Comparison of ENCODE assay signal across 21 cellular contexts in genomic region chrX:154991476-154991875, GRCh38. TPM values are rescaled to one million over a fixed set of nuclear protein-coding genes. Genes with fewer than 3 reads are reported as not detected.
DNase-seq lines count a peak whose midpoint lies in the region; ATAC-seq, FAIRE-seq and TF ChIP-seq lines count a peak whose summit lies in the region.
"Had no signal": no experiment of that assay in that cellular context is flagged by ENCODE, and none has a peak within 500 bp of the region (broad histone marks: within the 10 kb centered on the region; RNA-seq: fewer than 3 reads in every experiment).

No MANE protein-coding gene starts in this region.

- H3K4me2 ChIP-seq in astrocyte (ENCODE audit: low read length) = no peak overlapping the region

- H3K4me3 ChIP-seq in GM12865 (ENCODE audit: low read depth, low read length) (no peak overlapping the region), astrocyte (ENCODE audit: insufficient read depth, low read depth, low read length) (no peak overlapping the region)

- peaks cover 18% of the 10 kb centered on the region for H3K4me1 Mint-ChIP-seq in activated CD8-positive, alpha-beta T cell treated with anti-CD3 and anti-CD28 coated beads for 36 hours (ENCODE audit: low read depth)
- no peaks in the 10 kb centered on the region for H3K4me1 Mint-ChIP-seq in activated CD8-positive, alpha-beta T cell treated with anti-CD3 and anti-CD28 coated beads, Interleukin-2, amount 10 ng/mL, durations not matched to agents 7 days and 5 days (ENCODE audit: low read depth)
- no peaks in the 10 kb centered on the region for H3K4me1 Mint-ChIP-seq in astrocyte (ENCODE audit: low read depth, unreplicated experiment)
- H3K4me1 Mint-ChIP-seq in stimulated activated naive CD8-positive, alpha-beta T cell treated with anti-CD3 and anti-CD28 coated beads, Interleukin-15, Interleukin-2, amounts not matched to agents 100 ng/mL and 50 ng/mL, for 24 hours (ENCODE audit: low read depth) = peaks cover 22% of the 10 kb centered on the region

- peaks cover 3% of the 10 kb centered on the region for H3K27me3 Mint-ChIP-seq in activated CD8-positive, alpha-beta T cell treated with anti-CD3 and anti-CD28 coated beads for 36 hours
- H3K27me3 Mint-ChIP-seq in activated CD8-positive, alpha-beta T cell treated with anti-CD3 and anti-CD28 coated beads, Interleukin-2, amount 10 ng/mL, durations not matched to agents 7 days and 5 days (ENCODE audit: low read depth) = peaks cover 4% of the 10 kb centered on the region
- H3K27me3 Mint-ChIP-seq in astrocyte (ENCODE audit: low read depth, unreplicated experiment) = no peaks in the 10 kb centered on the region
- no peaks in the 10 kb centered on the region for H3K27me3 Mint-ChIP-seq in stimulated activated naive CD8-positive, alpha-beta T cell treated with anti-CD3 and anti-CD28 coated beads, Interleukin-15, Interleukin-2, amounts not matched to agents 100 ng/mL and 50 ng/mL, for 24 hours

- H3K4me1 ChIP-seq in astrocyte (ENCODE audit: insufficient read depth, low read length) = no peaks in the 10 kb centered on the region

- no peak overlapping the region for H2AFZ ChIP-seq in astrocyte (ENCODE audit: low read depth, low read length)

- no peaks in the 10 kb centered on the region for H3K79me2 ChIP-seq in astrocyte (ENCODE audit: insufficient read depth, low read length)

- TF ChIP-seq CTCF in activated CD8-positive, alpha-beta T cell treated with anti-CD3 and anti-CD28 coated beads for 36 hours (IDR thresholded peaks at IDR 0.05) = no peak
- no peak for TF ChIP-seq CTCF in GM12865 (IDR thresholded peaks at IDR 0.05; ENCODE audit: insufficient read depth, low read depth, low read length, missing control alignments)
- TF ChIP-seq CTCF in astrocyte (IDR thresholded peaks at IDR 0.05; ENCODE audit: insufficient read depth, low read depth, low read length) = no peak

- intact Hi-C loops in activated CD8-positive, alpha-beta T cell treated with anti-CD3 and anti-CD28 coated beads for 36 hours (cut with micrococcal nuclease) = no loop called here

- no peaks in the 10 kb centered on the region for H4K20me1 ChIP-seq in astrocyte (ENCODE audit: insufficient read depth, low read length)

- no peak overlapping the region for H3K4me3 Mint-ChIP-seq in activated CD8-positive, alpha-beta T cell treated with anti-CD3 and anti-CD28 coated beads for 36 hours
- H3K4me3 Mint-ChIP-seq in activated CD8-positive, alpha-beta T cell treated with anti-CD3 and anti-CD28 coated beads, Interleukin-2, amount 10 ng/mL, durations not matched to agents 7 days and 5 days = no peak overlapping the region
- H3K4me3 Mint-ChIP-seq in astrocyte (ENCODE audit: unreplicated experiment) = no peak overlapping the region
- H3K4me3 Mint-ChIP-seq in stimulated activated naive CD8-positive, alpha-beta T cell treated with anti-CD3 and anti-CD28 coated beads, Interleukin-15, Interleukin-2, amounts not matched to agents 100 ng/mL and 50 ng/mL, for 24 hours = peak overlapping the region; percentile 23
- H3K4me3 Mint-ChIP-seq: CD8-positive, alpha-beta T cell had no signal

- CTCF ChIA-PET in activated CD8-positive, alpha-beta T cell treated with anti-CD3 and anti-CD28 coated beads for 36 hours (lab: Charles Lee) = interaction anchor here (1.1 to 1.4 kb wide), 2 partner anchors 10 to 11 kb away, joined by 3 to 4 read pairs; no protein-coding TSS in a partner anchor
- CTCF ChIA-PET in activated CD8-positive, alpha-beta T cell treated with anti-CD3 and anti-CD28 coated beads, Interleukin-2, amount 10 ng/mL, durations not matched to agents 7 days and 5 days (lab: Charles Lee) = interaction anchor here (4.1 kb wide), 1 partner anchor 74 kb away, joined by 11 read pairs; no protein-coding TSS in a partner anchor

- H3K9me3 ChIP-seq in astrocyte (ENCODE audit: insufficient read depth, low read depth, low read length) = no peaks in the 10 kb centered on the region

- FAIRE-seq in astrocyte (lab: Jason Lieb, UNC) = peak; percentile 98

- H3K27ac Mint-ChIP-seq in activated CD8-positive, alpha-beta T cell treated with anti-CD3 and anti-CD28 coated beads for 36 hours = peak overlapping the region; percentile 5
- no peak overlapping the region for H3K27ac Mint-ChIP-seq in activated CD8-positive, alpha-beta T cell treated with anti-CD3 and anti-CD28 coated beads, Interleukin-2, amount 10 ng/mL, durations not matched to agents 7 days and 5 days
- H3K27ac Mint-ChIP-seq in astrocyte (ENCODE audit: unreplicated experiment) = no peak overlapping the region
- H3K27ac Mint-ChIP-seq in stimulated activated naive CD8-positive, alpha-beta T cell treated with anti-CD3 and anti-CD28 coated beads, Interleukin-15, Interleukin-2, amounts not matched to agents 100 ng/mL and 50 ng/mL, for 24 hours = peak overlapping the region; percentile 70
- H3K27ac Mint-ChIP-seq: CD8-positive, alpha-beta T cell had no signal

- H3K36me3 Mint-ChIP-seq in activated CD8-positive, alpha-beta T cell treated with anti-CD3 and anti-CD28 coated beads for 36 hours (ENCODE audit: low read depth) = no peaks in the 10 kb centered on the region
- no peaks in the 10 kb centered on the region for H3K36me3 Mint-ChIP-seq in activated CD8-positive, alpha-beta T cell treated with anti-CD3 and anti-CD28 coated beads, Interleukin-2, amount 10 ng/mL, durations not matched to agents 7 days and 5 days (ENCODE audit: low read depth)
- H3K36me3 Mint-ChIP-seq in astrocyte (ENCODE audit: low read depth, unreplicated experiment) = no peaks in the 10 kb centered on the region
- H3K36me3 Mint-ChIP-seq in stimulated activated naive CD8-positive, alpha-beta T cell treated with anti-CD3 and anti-CD28 coated beads, Interleukin-15, Interleukin-2, amounts not matched to agents 100 ng/mL and 50 ng/mL, for 24 hours (ENCODE audit: low read depth) = no peaks in the 10 kb centered on the region
- H3K36me3 Mint-ChIP-seq: CD8-positive, alpha-beta T cell had no signal

- H3K9me3 Mint-ChIP-seq in activated CD8-positive, alpha-beta T cell treated with anti-CD3 and anti-CD28 coated beads for 36 hours = no peaks in the 10 kb centered on the region
- no peaks in the 10 kb centered on the region for H3K9me3 Mint-ChIP-seq in activated CD8-positive, alpha-beta T cell treated with anti-CD3 and anti-CD28 coated beads, Interleukin-2, amount 10 ng/mL, durations not matched to agents 7 days and 5 days (ENCODE audit: insufficient read depth)
- H3K9me3 Mint-ChIP-seq in astrocyte (ENCODE audit: unreplicated experiment) = no peaks in the 10 kb centered on the region
- no peaks in the 10 kb centered on the region for H3K9me3 Mint-ChIP-seq in stimulated activated naive CD8-positive, alpha-beta T cell treated with anti-CD3 and anti-CD28 coated beads, Interleukin-15, Interleukin-2, amounts not matched to agents 100 ng/mL and 50 ng/mL, for 24 hours
- H3K9me3 Mint-ChIP-seq: CD8-positive, alpha-beta T cell had no signal

- no peak for DNase-seq in activated CD8-positive, alpha-beta T cell treated with anti-CD3 and anti-CD28 coated beads for 36 hours
- no peak for DNase-seq in activated CD8-positive, alpha-beta T cell treated with anti-CD3 and anti-CD28 coated beads, Interleukin-2, amount 10 ng/mL, durations not matched to agents 7 days and 5 days
- peak; percentile 23 for DNase-seq in GM12865 (ENCODE audit: low read depth)
- no peak for DNase-seq in astrocyte (ENCODE audit: low read depth)
- DNase-seq in medulla oblongata (ENCODE audit: extremely low spot score) = no peak
- no peak for DNase-seq in globus pallidus (ENCODE audit: low spot score)
- DNase-seq: 8988T; AML-193; C1 segment of cervical spinal cord; CD8-positive, alpha-beta T cell; DMS153; H7; Kasumi-1; NCI-H1694; NCI-H2081; NCI-H2171; NCI-H345; NCI-H524; NCI-H774; NK-92 treated with Interleukin-12 subunit alpha and Interleukin-12 subunit beta, amount 100 ng/mL, for 24 hours had no signal

- POLR2A ChIA-PET in activated CD8-positive, alpha-beta T cell treated with anti-CD3 and anti-CD28 coated beads for 36 hours (lab: Charles Lee) = no interaction called here
- POLR2A ChIA-PET in activated CD8-positive, alpha-beta T cell treated with anti-CD3 and anti-CD28 coated beads, Interleukin-2, amount 10 ng/mL, durations not matched to agents 7 days and 5 days (lab: Charles Lee) = no interaction called here

- H3K27ac ChIP-seq in astrocyte (ENCODE audit: low read depth, low read length) = no peak overlapping the region

- no peak overlapping the region for H3K9ac ChIP-seq in astrocyte (ENCODE audit: low read length)

- no peak for ATAC-seq in activated CD8-positive, alpha-beta T cell treated with anti-CD3 and anti-CD28 coated beads for 36 hours
- no peak for ATAC-seq in activated CD8-positive, alpha-beta T cell treated with anti-CD3 and anti-CD28 coated beads, Interleukin-2, amount 10 ng/mL, durations not matched to agents 7 days and 5 days
- ATAC-seq: CD8-positive, alpha-beta T cell had no signal

- no peaks in the 10 kb centered on the region for H3K27me3 ChIP-seq in astrocyte (ENCODE audit: insufficient read depth, low read length)

- H3K36me3 ChIP-seq in astrocyte (ENCODE audit: insufficient read depth, low read length) = no peaks in the 10 kb centered on the region

RNA-seq across cellular contexts. Expression of gene F8, which starts 31.0 kb away (rescaled TPM):
- total RNA-seq in activated CD8-positive, alpha-beta T cell treated with anti-CD3 and anti-CD28 coated beads for 36 hours = 1 to 10 TPM; 4.1 to 4.4 TPM
- 1 to 10 TPM; 4.1 to 4.2 TPM for total RNA-seq in activated CD8-positive, alpha-beta T cell treated with anti-CD3 and anti-CD28 coated beads, Interleukin-2, amount 10 ng/mL, durations not matched to agents 7 days and 5 days
- total RNA-seq in astrocyte = 2.5 TPM in 2 replicates

RNA-seq across cellular contexts. Expression of gene FUNDC2, which starts 35.2 kb away (rescaled TPM):
- total RNA-seq in activated CD8-positive, alpha-beta T cell treated with anti-CD3 and anti-CD28 coated beads for 36 hours = 10 to 100 TPM; 83.7 to 89.0 TPM
- 10 to 100 TPM; 49.3 to 51.7 TPM for total RNA-seq in activated CD8-positive, alpha-beta T cell treated with anti-CD3 and anti-CD28 coated beads, Interleukin-2, amount 10 ng/mL, durations not matched to agents 7 days and 5 days
- 45.8 and 49.5 TPM in 2 replicates for total RNA-seq in astrocyte

Comparison
In these comparisons a context has a peak if more than half of its experiments do, and no peak if none do; other contexts are left out.
1. H3K27ac Mint-ChIP-seq: peak in activated CD8-positive, alpha-beta T cell treated with anti-CD3 and anti-CD28 coated beads for 36 hours (single experiment) and stimulated activated naive CD8-positive, alpha-beta T cell treated with anti-CD3 and anti-CD28 coated beads, Interleukin-15, Interleukin-2, amounts not matched to agents 100 ng/mL and 50 ng/mL, for 24 hours (single experiment); none in activated CD8-positive, alpha-beta T cell treated with anti-CD3 and anti-CD28 coated beads, Interleukin-2, amount 10 ng/mL, durations not matched to agents 7 days and 5 days (single experiment) and astrocyte (single experiment).